ENCODE assay signal across 1 cellular context in genomic region chr17:63974594-63975192, GRCh38.
A peak's percentile ranks its signal among the peaks of the same experiment; 100 is the strongest.
TF ChIP-seq lines count a peak whose summit lies in the region.

No MANE protein-coding gene starts in this region.

TF ChIP-seq in A549, 52 proteins besides CTCF, POLR2A, EP300 and RAD21 (continued from another document):
- TF ChIP-seq MAX (IDR thresholded peaks at IDR 0.05) (0 out of 2 replicates have a peak, but pooled peaks have one; percentile 7), EHMT2 (IDR thresholded peaks at IDR 0.05; ENCODE audit: low read depth) (no peak), HEYL (CRISPR knock-in tag; IDR thresholded peaks at IDR 0.05) (no peak), SREBF2 (IDR thresholded peaks at IDR 0.05) (no peak), JUN (IDR thresholded peaks at IDR 0.05) (no peak), ESRRA (IDR thresholded peaks at IDR 0.05; ENCODE audit: borderline replicate concordance, low read length) (no peak), MAZ (IDR thresholded peaks at IDR 0.05; ENCODE audit: borderline replicate concordance, low read depth, low read length) (no peak), JUNB (IDR thresholded peaks at IDR 0.05) (0 out of 2 replicates have a peak, but pooled peaks have one; percentile 25), BCL3 (IDR thresholded peaks at IDR 0.05) (no peak), HOXB5 (CRISPR knock-in tag; IDR thresholded peaks at IDR 0.05) (no peak), HOXB13 (CRISPR knock-in tag; IDR thresholded peaks at IDR 0.05; ENCODE audit: low read depth) (no peak), FOSL2 (IDR thresholded peaks at IDR 0.05) (no peak), FOSL2 (CRISPR knock-in tag; IDR thresholded peaks at IDR 0.05) (peak; percentile 45), EHF (CRISPR knock-in tag; IDR thresholded peaks at IDR 0.05) (no peak), RARB (CRISPR knock-in tag; IDR thresholded peaks at IDR 0.05) (no peak)
- TF ChIP-seq, protein P1, sequence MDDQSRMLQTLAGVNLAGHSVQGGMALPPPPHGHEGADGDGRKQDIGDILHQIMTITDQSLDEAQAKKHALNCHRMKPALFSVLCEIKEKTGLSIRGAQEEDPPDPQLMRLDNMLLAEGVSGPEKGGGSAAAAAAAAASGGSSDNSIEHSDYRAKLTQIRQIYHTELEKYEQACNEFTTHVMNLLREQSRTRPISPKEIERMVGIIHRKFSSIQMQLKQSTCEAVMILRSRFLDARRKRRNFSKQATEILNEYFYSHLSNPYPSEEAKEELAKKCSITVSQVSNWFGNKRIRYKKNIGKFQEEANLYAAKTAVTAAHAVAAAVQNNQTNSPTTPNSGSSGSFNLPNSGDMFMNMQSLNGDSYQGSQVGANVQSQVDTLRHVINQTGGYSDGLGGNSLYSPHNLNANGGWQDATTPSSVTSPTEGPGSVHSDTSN (IDR thresholded peaks at IDR 0.05) = no peak
